Comparison of ENCODE assay signal across 1 cellular context in the genomic region with DNA sequence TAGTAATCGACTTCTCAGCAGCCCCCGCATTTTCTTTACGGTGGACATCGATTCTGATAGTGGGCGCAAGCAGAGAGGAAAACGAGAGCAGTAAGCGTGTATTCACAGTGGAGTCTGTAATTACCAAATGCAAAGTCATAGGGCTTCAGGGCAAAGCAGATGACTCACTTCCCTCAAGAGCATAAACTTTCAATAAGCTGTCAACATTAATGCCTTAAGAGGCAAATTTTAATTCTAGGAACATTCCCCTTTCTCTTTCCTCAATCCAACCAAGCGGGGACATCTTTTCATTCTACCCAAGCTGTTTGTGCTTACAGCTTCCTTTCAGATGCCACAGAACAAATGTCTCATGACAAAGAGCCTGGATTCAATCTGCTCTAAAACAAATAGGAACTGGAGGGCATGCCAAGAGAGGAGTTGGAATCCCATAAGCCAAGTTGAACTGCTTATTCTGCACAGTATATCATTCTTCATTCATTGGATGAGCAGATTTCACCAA.
TF ChIP-seq lines count a peak whose summit lies in the region.

No MANE protein-coding gene starts in this region.

TF ChIP-seq in IMR-90, 13 proteins besides CTCF, POLR2A, EP300 and RAD21:
- TF ChIP-seq MAZ (IDR thresholded peaks at IDR 0.05; ENCODE audit: borderline replicate concordance, low read depth, low read length) = no peak
- no peak for TF ChIP-seq RFX5 (IDR thresholded peaks at IDR 0.05; ENCODE audit: low read depth, low read length)
- peak; percentile 38; the same call in 1 of the 2 replicates for TF ChIP-seq BHLHE40 (IDR thresholded peaks at IDR 0.05; ENCODE audit: low read depth, low read length)
- no peak for TF ChIP-seq SMC3 (IDR thresholded peaks at IDR 0.05; ENCODE audit: low read depth, low read length)
- TF ChIP-seq CEBPB (IDR thresholded peaks at IDR 0.05; ENCODE audit: low read depth, low read length) = peak; percentile 36; the same call in 1 of the 2 replicates
- TF ChIP-seq MAFK (IDR thresholded peaks at IDR 0.05; ENCODE audit: low read depth, low read length) = peak; percentile 64
- TF ChIP-seq MXI1 (IDR thresholded peaks at IDR 0.05; ENCODE audit: borderline replicate concordance, low read depth, low read length) = no peak
- peak; percentile 89 for TF ChIP-seq FOS (IDR thresholded peaks at IDR 0.05; ENCODE audit: low read depth, low read length)
- peak; percentile 83 for TF ChIP-seq NFE2L2 (IDR thresholded peaks at IDR 0.05; ENCODE audit: low read depth, low read length)
